In genomic region chr11:100752371-100753073, GRCh38 we compare ENCODE assay signal across 16 cellular contexts.
DNase-seq lines count a peak whose midpoint lies in the region; FAIRE-seq and TF ChIP-seq lines count a peak whose summit lies in the region.
"Had no signal": no experiment of that assay in that cellular context is flagged by ENCODE, and none has a peak within 500 bp of the region (broad histone marks: within the 10 kb centered on the region; RNA-seq: fewer than 3 reads in every experiment).

No MANE protein-coding gene starts in this region.

- no peak overlapping the region for H4K5ac ChIP-seq in H1 (ENCODE audit: insufficient read length, low read depth, low read length)

- peak overlapping the region; percentile 57; the same call in 1 of the 2 replicates for H2AK5ac ChIP-seq in H1 (ENCODE audit: low read depth, low read length)

- no peaks in the 10 kb centered on the region for H3K27me3 ChIP-seq in breast epithelium
- H3K27me3 ChIP-seq in H1 (replicated peaks in 1 of 4; ENCODE audit: control insufficient read depth in 3 of 4, extremely low read depth in 1 of 4, insufficient read depth in 3 of 4, low read length in 3 of 4), result no peaks in the 10 kb centered on the region
- H3K27me3 ChIP-seq in suprapubic skin, result no peaks in the 10 kb centered on the region
- H3K27me3 ChIP-seq: right lobe of liver had no signal

- no peak overlapping the region for H3K9ac ChIP-seq in H1 (replicated peaks in 1 of 4; ENCODE audit: extremely low read depth in 1 of 4, low read depth in 3 of 4, low read length in 3 of 4)

- no peak overlapping the region for H2BK20ac ChIP-seq in H1 (ENCODE audit: low read length)

- 0 out of 4 replicates have a peak overlapping the region, but pooled peaks of 1 of the 2 experiments have one; percentile 28 for H3K4me2 ChIP-seq in H1 (ENCODE audit: insufficient read depth in 1 of 2, low read depth in 2 of 2, low read length in 2 of 2)

- no peak for TF ChIP-seq RAD21 in H1 (IDR thresholded peaks at IDR 0.05 in 1 of 2, conservative IDR thresholded peaks at IDR 0.05 in 1 of 2; ENCODE audit: low read depth in 2 of 2, low read length in 2 of 2)

- no peak for TF ChIP-seq CTCF in MCF 10A (IDR thresholded peaks at IDR 0.05; ENCODE audit: unreplicated experiment)
- no peak for TF ChIP-seq CTCF in breast epithelium (IDR thresholded peaks at IDR 0.05)
- TF ChIP-seq CTCF in H1 (IDR thresholded peaks at IDR 0.05; ENCODE audit: control extremely low read depth in 1 of 3, insufficient read depth in 1 of 3, low read depth in 1 of 3, low read length in 3 of 3), result no peak
- no peak for TF ChIP-seq CTCF in suprapubic skin (IDR thresholded peaks at IDR 0.05)

- no peaks in the 10 kb centered on the region for H4K20me1 ChIP-seq in H1 (replicated peaks in 1 of 2; ENCODE audit: control insufficient read depth in 1 of 2, insufficient read depth in 2 of 2, low read length in 2 of 2)

- H3K9me3 Mint-ChIP-seq in MCF 10A (ENCODE audit: unreplicated experiment) (peaks cover 10% of the 10 kb centered on the region), immature natural killer cell (peaks cover 5 to 26% (median 15%) of the 10 kb centered on the region in 6 donors)

- TF ChIP-seq EP300 in H1 (IDR thresholded peaks at IDR 0.05; ENCODE audit: borderline replicate concordance in 1 of 2, low read depth in 2 of 2, low read length in 2 of 2) (no peak), suprapubic skin (IDR thresholded peaks at IDR 0.05) (no peak)

- CTCF ChIA-PET in MCF 10A (lab: Yijun Ruan, JAX), result interaction anchor here (0.6 to 1.8 kb wide), 4 partner anchors 14 to 382 kb away, joined by 3 to 4 read pairs (median 3); no protein-coding TSS in a partner anchor
- CTCF ChIA-PET in H1 (lab: Charles Lee; ENCODE audit: partially characterized antibody), result interaction anchor here (0.6 to 4.5 kb wide), 12 partner anchors 9 to 172 kb away, joined by 3 to 25 read pairs (median 4); no protein-coding TSS in a partner anchor

- peaks cover 16 to 21% of the 10 kb centered on the region in 2 donors for H3K9me3 ChIP-seq in breast epithelium
- peaks cover 13 to 14% of the 10 kb centered on the region in 2 experiments for H3K9me3 ChIP-seq in H1 (ENCODE audit: insufficient read depth in 2 of 2, low read depth in 1 of 2, low read length in 1 of 2)
- peaks cover 7% of the 10 kb centered on the region for H3K9me3 ChIP-seq in suprapubic skin
- H3K9me3 ChIP-seq: right lobe of liver had no signal

- H3K4ac ChIP-seq in H1 (replicated peaks; ENCODE audit: insufficient read length, low read depth, low read length), result no peak overlapping the region

- H3K4me1 ChIP-seq in breast epithelium (no peaks in the 10 kb centered on the region), H1 (replicated peaks in 1 of 4; ENCODE audit: control insufficient read depth in 3 of 4, insufficient read depth in 4 of 4, low read length in 3 of 4) (peaks cover 8 to 21% (median 18%) of the 10 kb centered on the region in 4 experiments; a peak in 6 of 7 replicates), suprapubic skin (peaks cover 24% of the 10 kb centered on the region)

- H3K56ac ChIP-seq in H1 (replicated peaks; ENCODE audit: insufficient read length, low read depth, low read length), result no peak overlapping the region

- no peak overlapping the region for H3K27ac Mint-ChIP-seq in MCF 10A (ENCODE audit: low read depth, unreplicated experiment)
- no peak overlapping the region for H3K27ac Mint-ChIP-seq in immature natural killer cell
- H3K27ac Mint-ChIP-seq: CD4-positive, alpha-beta memory T cell had no signal

- DNase-seq in MCF 10A (ENCODE audit: unreplicated experiment), result peak; percentile 45
- DNase-seq in breast epithelium (ENCODE audit: low spot score in 2 of 2), result no peak
- DNase-seq in NCI-H524 (lab: John Stamatoyannopoulos, UW), result peak; percentile 37 to 85
- no peak for DNase-seq in H1 (ENCODE audit: low read depth in 1 of 2, low spot score in 2 of 2)
- no peak for DNase-seq in suprapubic skin (ENCODE audit: low spot score in 2 of 2)
- DNase-seq in C1 segment of cervical spinal cord (lab: John Stamatoyannopoulos, UW), result no peak
- DNase-seq in GF-D8 (lab: John Stamatoyannopoulos, UW), result no peak
- no peak for DNase-seq in immature natural killer cell
- DNase-seq: anterior cingulate cortex; CD4-positive, alpha-beta memory T cell; cortex of kidney; KBM-7; lower lobe of right lung; NCI-H1694 treated with DMSO at 0.1 percent for 48 hours; right lobe of liver had no signal

- 0 out of 2 replicates have a peak overlapping the region, but pooled peaks have one; percentile 1 for H2BK12ac ChIP-seq in H1 (ENCODE audit: low read depth, low read length)

- no peak overlapping the region for H4K8ac ChIP-seq in H1 (ENCODE audit: extremely low read depth, insufficient read depth, low read length)

- no peak overlapping the region for H2BK120ac ChIP-seq in H1 (replicated peaks; ENCODE audit: low read depth, low read length)

- no TSS peak for BruUV-seq in MCF 10A (replicated peaks; lab: Mats Ljungman, UMichigan)

- intact Hi-C loops in MCF 10A (cut with micrococcal nuclease) (no loop called here), breast epithelium (cut with DNase I; ENCODE audit: low total_unique reads) (no loop called here)

- WGBS in H1 (ENCODE audit: extremely low coverage in 1 of 2, insufficient coverage in 1 of 2, insufficient read length in 1 of 2, insufficient replicate concordance in 2 of 2, low coverage in 1 of 2, low lambda C conversion rate in 2 of 2, missing lambda C conversion rate in 1 of 2), 2 experiments, result 90% methylated on average over 5 of the region's 5 CpGs; no CpG with 5 or more reads in 1 of the 2 experiments
- WGBS in suprapubic skin, result 79% methylated on average over 5 of the region's 5 CpGs

- no peak overlapping the region for H3K4me3 ChIP-seq in breast epithelium
- H3K4me3 ChIP-seq in H1 (ENCODE audit: extremely low read depth in 1 of 4, insufficient read depth in 2 of 4, low read depth in 3 of 4, low read length in 4 of 4), result no peak overlapping the region
- H3K4me3 ChIP-seq in suprapubic skin, result no peak overlapping the region
- H3K4me3 ChIP-seq: lower lobe of right lung, right lobe of liver had no signal

- H3K27me3 Mint-ChIP-seq in MCF 10A (ENCODE audit: insufficient read depth, unreplicated experiment) (no peaks in the 10 kb centered on the region), immature natural killer cell (ENCODE audit: low read depth in 3 of 3) (peaks cover 2 to 4% (median 4%) of the 10 kb centered on the region in 3 donors)
- H3K27me3 Mint-ChIP-seq: CD4-positive, alpha-beta memory T cell had no signal

- H3K4me1 Mint-ChIP-seq in MCF 10A (ENCODE audit: insufficient read depth, unreplicated experiment) (peaks cover 20% of the 10 kb centered on the region), immature natural killer cell (peaks cover 0 to 3% of the 10 kb centered on the region in 2 donors)
- H3K4me1 Mint-ChIP-seq: CD4-positive, alpha-beta memory T cell had no signal

- FAIRE-seq in H1 (lab: Jason Lieb, UNC), result no peak

- H2BK15ac ChIP-seq in H1 (ENCODE audit: low read length), result 0 out of 2 replicates have a peak overlapping the region, but pooled peaks have one; percentile 11

- H3K23ac ChIP-seq in H1 (ENCODE audit: insufficient read length), result no peak overlapping the region

- peaks cover 0 to 64% of the 10 kb centered on the region in 2 experiments; a peak in 2 of 4 replicates for H3K79me2 ChIP-seq in H1 (ENCODE audit: control insufficient read depth in 1 of 2, insufficient read depth in 2 of 2, low read length in 2 of 2)

- peaks cover 6% of the 10 kb centered on the region for H3K79me1 ChIP-seq in H1 (ENCODE audit: low read depth, low read length)

- H3K36me3 ChIP-seq in breast epithelium, result no peaks in the 10 kb centered on the region
- peaks cover 0 to 16% (median 7%) of the 10 kb centered on the region in 4 experiments; a peak in 4 of 8 replicates for H3K36me3 ChIP-seq in H1 (ENCODE audit: control insufficient read depth in 2 of 4, insufficient read depth in 4 of 4, low read length in 3 of 4)
- H3K36me3 ChIP-seq in suprapubic skin, result no peaks in the 10 kb centered on the region
- H3K36me3 ChIP-seq: lower lobe of right lung, right lobe of liver had no signal

- H2AFZ ChIP-seq in H1 (ENCODE audit: low read length), result no peak overlapping the region

- H4K91ac ChIP-seq in H1 (replicated peaks; ENCODE audit: insufficient read length, low read length), result no peak overlapping the region

- H3K4me3 Mint-ChIP-seq in MCF 10A (ENCODE audit: unreplicated experiment) (no peak overlapping the region), immature natural killer cell (no peak overlapping the region)
- H3K4me3 Mint-ChIP-seq: CD4-positive, alpha-beta memory T cell; neural crest cell had no signal

- no peak overlapping the region for H3K14ac ChIP-seq in H1 (ENCODE audit: insufficient read length)

- POLR2A ChIA-PET in MCF 10A (lab: Yijun Ruan, JAX) (interaction anchor here (0.7 to 1.2 kb wide), 3 partner anchors 12 to 79 kb away, joined by 3 read pairs; no protein-coding TSS in a partner anchor), H1 (lab: Charles Lee; ENCODE audit: partially characterized antibody) (interaction anchor here (1.0 to 1.5 kb wide), 4 partner anchors 13 to 50 kb away, joined by 3 read pairs; no protein-coding TSS in a partner anchor)

- H2BK5ac ChIP-seq in H1 (ENCODE audit: low read depth, low read length), result peak overlapping the region; percentile 52

- peak overlapping the region; percentile 83 for H3K18ac ChIP-seq in H1 (ENCODE audit: extremely low read depth, low read length)

- H3K27ac ChIP-seq in breast epithelium, result no peak overlapping the region
- H3K27ac ChIP-seq in H1 (ENCODE audit: low read depth, low read length), result 0 out of 2 replicates have a peak overlapping the region, but pooled peaks have one; percentile 14
- peak overlapping the region; percentile 38 for H3K27ac ChIP-seq in suprapubic skin
- H3K27ac ChIP-seq: lower lobe of right lung, right lobe of liver had no signal

- H3K23me2 ChIP-seq in H1 (ENCODE audit: low read depth, low read length), result no peaks in the 10 kb centered on the region

- TF ChIP-seq POLR2A in breast epithelium (IDR thresholded peaks at IDR 0.05) (no peak), H1 (IDR thresholded peaks at IDR 0.05; ENCODE audit: control extremely low read depth in 1 of 2, low read depth in 2 of 2, low read length in 2 of 2) (no peak), suprapubic skin (IDR thresholded peaks at IDR 0.05) (no peak)

- peaks cover 4% of the 10 kb centered on the region for H3K36me3 Mint-ChIP-seq in MCF 10A (ENCODE audit: insufficient read depth, unreplicated experiment)
- H3K36me3 Mint-ChIP-seq in immature natural killer cell, result peaks cover 3 to 12% (median 8%) of the 10 kb centered on the region in 3 donors

TF ChIP-seq in H1, 55 proteins besides CTCF, POLR2A, EP300 and RAD21:
- TF ChIP-seq RXRA (IDR thresholded peaks at IDR 0.05; ENCODE audit: insufficient read depth, low read depth, low read length) (no peak), MAFK (IDR thresholded peaks at IDR 0.05; ENCODE audit: low read depth, low read length) (no peak), TEAD4 (IDR thresholded peaks at IDR 0.05; ENCODE audit: low read depth, low read length) (no peak), JUN (IDR thresholded peaks at IDR 0.05; ENCODE audit: low read depth, low read length) (no peak), GABPA (IDR thresholded peaks at IDR 0.05; ENCODE audit: borderline replicate concordance, insufficient read depth, low read length) (no peak)

Comparison
In these comparisons a context has a peak if more than half of its experiments do, and no peak if none do; other contexts are left out.
1. DNase-seq: peak in MCF 10A (single experiment) and NCI-H524 (2 of 2); none in breast epithelium (0 of 2), H1 (0 of 2), suprapubic skin (0 of 2), C1 segment of cervical spinal cord (0 of 14), GF-D8 (single experiment) and immature natural killer cell (0 of 3).
2. H3K27ac ChIP-seq: peak in H1 (single experiment) and suprapubic skin (single experiment); none in breast epithelium (0 of 2).